In genomic region chr7:91852263-91852741, GRCh38 we compare ENCODE assay signal across 11 cellular contexts. TPM values are rescaled to one million over a fixed set of nuclear protein-coding genes. Genes with fewer than 3 reads are reported as not detected.
DNase-seq lines count a peak whose midpoint lies in the region; ATAC-seq and TF ChIP-seq lines count a peak whose summit lies in the region.
"Had no signal": no experiment of that assay in that cellular context is flagged by ENCODE, and none has a peak within 500 bp of the region (broad histone marks: within the 10 kb centered on the region; RNA-seq: fewer than 3 reads in every experiment).

No MANE protein-coding gene starts in this region.

- in situ Hi-C loops in Panc1 (cut with HindIII; ENCODE audit: low pct_unique_long_range_greater_than_20kb, low sequenced_read_pairs) = no loop called here

- no peaks in the 10 kb centered on the region for H3K27me3 ChIP-seq in Panc1 (ENCODE audit: control insufficient read depth, insufficient read depth, low read length)
- H3K27me3 ChIP-seq: heart right ventricle had no signal

- no peaks in the 10 kb centered on the region for H3K36me3 Mint-ChIP-seq in activated T-helper 1 cell treated with anti-CD3 and anti-CD28 coated beads, Interleukin-12 subunit alpha, Interleukin-12 subunit beta, Interleukin-2, Interleukin-4 antibody, amounts not matched to agents 30 ng/mL and 10 ng/mL and 1 ng/mL, durations not matched to agents 14 hours and 24 hours and 36 hours (ENCODE audit: low read depth)
- H3K36me3 Mint-ChIP-seq in activated T-cell treated with anti-CD3 and anti-CD28 coated beads, Interleukin-2, amount 50 U/mL, for 24 hours (ENCODE audit: low read depth) = peaks cover 32% of the 10 kb centered on the region

- no peaks in the 10 kb centered on the region for H3K9me3 ChIP-seq in Panc1 (ENCODE audit: control insufficient read depth, insufficient read depth, low read depth, low read length)

- no peaks in the 10 kb centered on the region for H3K27me3 Mint-ChIP-seq in activated T-helper 1 cell treated with anti-CD3 and anti-CD28 coated beads, Interleukin-12 subunit alpha, Interleukin-12 subunit beta, Interleukin-2, Interleukin-4 antibody, amounts not matched to agents 30 ng/mL and 10 ng/mL and 1 ng/mL, durations not matched to agents 14 hours and 24 hours and 36 hours (ENCODE audit: insufficient read depth)
- no peaks in the 10 kb centered on the region for H3K27me3 Mint-ChIP-seq in activated T-cell treated with anti-CD3 and anti-CD28 coated beads, Interleukin-2, amount 50 U/mL, for 24 hours
- H3K27me3 Mint-ChIP-seq: stimulated activated naive CD8-positive, alpha-beta T cell treated with anti-CD3 and anti-CD28 coated beads, Interleukin-15, Interleukin-2, amounts not matched to agents 100 ng/mL and 50 ng/mL, for 24 hours had no signal

- no peak overlapping the region for H3K27ac ChIP-seq in Panc1 (ENCODE audit: low read length)
- H3K27ac ChIP-seq: heart right ventricle had no signal

- no peak for ATAC-seq in Panc1

- DNase-seq in GM12865 (ENCODE audit: low read depth) (peak; percentile 38), HEK293T (ENCODE audit: extremely low spot score) (peak; percentile 16), Panc1 (ENCODE audit: low read depth, low spot score) (no peak), kidney tubule cell (ENCODE audit: low spot score) (peak; percentile 75), kidney glomerular epithelial cell (lab: John Stamatoyannopoulos, UW) (no peak), GM03348 (ENCODE audit: low spot score) (no peak)
- no peak for DNase-seq in activated T-helper 1 cell treated with anti-CD3 and anti-CD28 coated beads, Interleukin-12 subunit alpha, Interleukin-12 subunit beta, Interleukin-2, Interleukin-4 antibody, amounts not matched to agents 30 ng/mL and 10 ng/mL and 1 ng/mL, durations not matched to agents 14 hours and 24 hours and 36 hours (ENCODE audit: low spot score)
- no peak for DNase-seq in activated T-cell treated with anti-CD3 and anti-CD28 coated beads, Interleukin-2, amount 50 U/mL, for 24 hours
- DNase-seq: heart right ventricle, NCI-H2107 had no signal

- CTCF ChIA-PET in HEK293T (lab: Yijun Ruan, JAX) = no interaction called here
- CTCF ChIA-PET in Panc1 (lab: Charles Lee) = no interaction called here

- no peak overlapping the region for H3K4me3 ChIP-seq in GM12865 (ENCODE audit: low read depth, low read length)
- H3K4me3 ChIP-seq in Panc1 (ENCODE audit: low read depth in 2 of 2, low read length in 2 of 2) = no peak overlapping the region
- H3K4me3 ChIP-seq: heart right ventricle had no signal

- no peaks in the 10 kb centered on the region for H3K4me1 ChIP-seq in Panc1 (ENCODE audit: control insufficient read depth, insufficient read depth, low read length)

- TF ChIP-seq CTCF in GM12865 (IDR thresholded peaks at IDR 0.05; ENCODE audit: insufficient read depth, low read depth, low read length, missing control alignments) (peak; percentile 43), Panc1 (IDR thresholded peaks at IDR 0.05) (peak; percentile 50)

- POLR2A ChIA-PET in HEK293T (lab: Yijun Ruan, JAX) = no interaction called here
- POLR2A ChIA-PET in Panc1 (lab: Charles Lee) = no interaction called here

- H3K27ac Mint-ChIP-seq in activated T-helper 1 cell treated with anti-CD3 and anti-CD28 coated beads, Interleukin-12 subunit alpha, Interleukin-12 subunit beta, Interleukin-2, Interleukin-4 antibody, amounts not matched to agents 30 ng/mL and 10 ng/mL and 1 ng/mL, durations not matched to agents 14 hours and 24 hours and 36 hours = no peak overlapping the region
- no peak overlapping the region for H3K27ac Mint-ChIP-seq in activated T-cell treated with anti-CD3 and anti-CD28 coated beads, Interleukin-2, amount 50 U/mL, for 24 hours
- H3K27ac Mint-ChIP-seq: stimulated activated naive CD8-positive, alpha-beta T cell treated with anti-CD3 and anti-CD28 coated beads, Interleukin-15, Interleukin-2, amounts not matched to agents 100 ng/mL and 50 ng/mL, for 24 hours had no signal

- peaks cover 7% of the 10 kb centered on the region for H3K9me3 Mint-ChIP-seq in activated T-helper 1 cell treated with anti-CD3 and anti-CD28 coated beads, Interleukin-12 subunit alpha, Interleukin-12 subunit beta, Interleukin-2, Interleukin-4 antibody, amounts not matched to agents 30 ng/mL and 10 ng/mL and 1 ng/mL, durations not matched to agents 14 hours and 24 hours and 36 hours
- H3K9me3 Mint-ChIP-seq in activated T-cell treated with anti-CD3 and anti-CD28 coated beads, Interleukin-2, amount 50 U/mL, for 24 hours = peaks cover 23% of the 10 kb centered on the region

- no peak overlapping the region for H3K4me3 Mint-ChIP-seq in activated T-helper 1 cell treated with anti-CD3 and anti-CD28 coated beads, Interleukin-12 subunit alpha, Interleukin-12 subunit beta, Interleukin-2, Interleukin-4 antibody, amounts not matched to agents 30 ng/mL and 10 ng/mL and 1 ng/mL, durations not matched to agents 14 hours and 24 hours and 36 hours
- H3K4me3 Mint-ChIP-seq in activated T-cell treated with anti-CD3 and anti-CD28 coated beads, Interleukin-2, amount 50 U/mL, for 24 hours = no peak overlapping the region
- H3K4me3 Mint-ChIP-seq: stimulated activated naive CD8-positive, alpha-beta T cell treated with anti-CD3 and anti-CD28 coated beads, Interleukin-15, Interleukin-2, amounts not matched to agents 100 ng/mL and 50 ng/mL, for 24 hours had no signal

- no peaks in the 10 kb centered on the region for H3K36me3 ChIP-seq in Panc1 (ENCODE audit: control insufficient read depth, insufficient read depth, low read length)
- H3K36me3 ChIP-seq: heart right ventricle had no signal

- intact Hi-C loops in Panc1 (cut with micrococcal nuclease; ENCODE audit: unreplicated experiment) = no loop called here
- intact Hi-C loops in activated T-helper 1 cell treated with anti-CD3 and anti-CD28 coated beads, Interleukin-12 subunit alpha, Interleukin-12 subunit beta, Interleukin-2, Interleukin-4 antibody, amounts not matched to agents 30 ng/mL and 10 ng/mL and 1 ng/mL, durations not matched to agents 14 hours and 24 hours and 36 hours (cut with micrococcal nuclease) = loop anchor here (2.0 kb wide), 1 partner anchor 770 kb away; no protein-coding TSS in a partner anchor

- BruUV-seq in Panc1 (replicated peaks; lab: Mats Ljungman, UMichigan) = no TSS peak

- H3K4me1 Mint-ChIP-seq in activated T-helper 1 cell treated with anti-CD3 and anti-CD28 coated beads, Interleukin-12 subunit alpha, Interleukin-12 subunit beta, Interleukin-2, Interleukin-4 antibody, amounts not matched to agents 30 ng/mL and 10 ng/mL and 1 ng/mL, durations not matched to agents 14 hours and 24 hours and 36 hours (ENCODE audit: low read depth) = no peaks in the 10 kb centered on the region
- H3K4me1 Mint-ChIP-seq in activated T-cell treated with anti-CD3 and anti-CD28 coated beads, Interleukin-2, amount 50 U/mL, for 24 hours (ENCODE audit: low read depth) = peaks cover 2% of the 10 kb centered on the region

TF ChIP-seq in HEK293T, 16 proteins besides CTCF, POLR2A, EP300 and RAD21:
- TF ChIP-seq PKNOX1 (IDR thresholded peaks at IDR 0.05) = no peak
- no peak for TF ChIP-seq LEF1 (IDR thresholded peaks at IDR 0.05; ENCODE audit: borderline replicate concordance)
- no peak for TF ChIP-seq FOXA1 (IDR thresholded peaks at IDR 0.05)
- TF ChIP-seq FOXK2 (IDR thresholded peaks at IDR 0.05) = no peak
- no peak for TF ChIP-seq SUZ12 (IDR thresholded peaks at IDR 0.05)
- no peak for TF ChIP-seq ZNF384 (IDR thresholded peaks at IDR 0.05)
- TF ChIP-seq NFRKB (IDR thresholded peaks at IDR 0.05) = no peak
- no peak for TF ChIP-seq HDGF (IDR thresholded peaks at IDR 0.05; ENCODE audit: borderline replicate concordance)

RNA-seq across cellular contexts. Expression of gene MTERF1, which starts 28.2 kb away (rescaled TPM):
- total RNA-seq in Panc1 (2021; ENCODE audit: unreplicated experiment) = 13.6 TPM
- 4.7 TPM for polyA plus RNA-seq in Panc1 (2012; ENCODE audit: insufficient read length)
- 19.3 and 20.4 TPM in 2 replicates for total RNA-seq in activated T-helper 1 cell treated with anti-CD3 and anti-CD28 coated beads, Interleukin-12 subunit alpha, Interleukin-12 subunit beta, Interleukin-2, Interleukin-4 antibody, amounts not matched to agents 30 ng/mL and 10 ng/mL and 1 ng/mL, durations not matched to agents 14 hours and 24 hours and 36 hours

Comparison
In these comparisons a context has a peak if more than half of its experiments do, and no peak if none do; other contexts are left out.
1. DNase-seq: peak in GM12865 (single experiment), HEK293T (single experiment) and kidney tubule cell (single experiment); none in Panc1 (single experiment), activated T-helper 1 cell treated with anti-CD3 and anti-CD28 coated beads, Interleukin-12 subunit alpha, Interleukin-12 subunit beta, Interleukin-2, Interleukin-4 antibody, amounts not matched to agents 30 ng/mL and 10 ng/mL and 1 ng/mL, durations not matched to agents 14 hours and 24 hours and 36 hours (single experiment), kidney glomerular epithelial cell (single experiment), GM03348 (single experiment) and activated T-cell treated with anti-CD3 and anti-CD28 coated beads, Interleukin-2, amount 50 U/mL, for 24 hours (single experiment).